16 cellular contexts compared by ENCODE assay signal in genomic region chr20:19129976-19130612, GRCh38.
DNase-seq lines count a peak whose midpoint lies in the region; ATAC-seq, FAIRE-seq and TF ChIP-seq lines count a peak whose summit lies in the region.
"Had no signal": no experiment of that assay in that cellular context is flagged by ENCODE, and none has a peak within 500 bp of the region (broad histone marks: within the 10 kb centered on the region; RNA-seq: fewer than 3 reads in every experiment).

No MANE protein-coding gene starts in this region.

- TF ChIP-seq EP300 in A549 (IDR thresholded peaks at IDR 0.05), result no peak

- H3K4me1 ChIP-seq in A549 (no peaks in the 10 kb centered on the region), hepatocyte (ENCODE audit: insufficient read depth) (peaks cover 3% of the 10 kb centered on the region)
- H3K4me1 ChIP-seq: gastroesophageal sphincter had no signal

- no peaks in the 10 kb centered on the region for H3K9me3 ChIP-seq in A549
- H3K9me3 ChIP-seq in hepatocyte (ENCODE audit: low read depth), result no peaks in the 10 kb centered on the region

- no peak overlapping the region for H3K27ac Mint-ChIP-seq in stimulated activated effector memory CD8-positive, alpha-beta T cell treated with anti-CD3 and anti-CD28 coated beads, Interleukin-12 subunit alpha, Interleukin-12 subunit beta, amount 100 ng/mL, for 72 hours
- H3K27ac Mint-ChIP-seq: activated naive CD8-positive, alpha-beta T cell treated with anti-CD3 and anti-CD28 coated beads for 36 hours had no signal

- TF ChIP-seq RAD21 in A549 (conservative IDR thresholded peaks at IDR 0.05 in 1 of 2, IDR thresholded peaks at IDR 0.05 in 1 of 2), result no peak

- in situ Hi-C loops in G401 (cut with HindIII; ENCODE audit: low sequenced_read_pairs), result no loop called here

- H3K27me3 ChIP-seq in hepatocyte (no peaks in the 10 kb centered on the region), H7 (ENCODE audit: control insufficient read depth, insufficient read depth, low read length) (no peaks in the 10 kb centered on the region)
- H3K27me3 ChIP-seq: gastroesophageal sphincter had no signal

- H3K9me3 Mint-ChIP-seq in stimulated activated effector memory CD8-positive, alpha-beta T cell treated with anti-CD3 and anti-CD28 coated beads, Interleukin-12 subunit alpha, Interleukin-12 subunit beta, amount 100 ng/mL, for 72 hours, result peaks cover 2% of the 10 kb centered on the region
- H3K9me3 Mint-ChIP-seq: activated naive CD8-positive, alpha-beta T cell treated with anti-CD3 and anti-CD28 coated beads for 36 hours had no signal

- H3K4me3 ChIP-seq in A549, result no peak overlapping the region
- no peak overlapping the region for H3K4me3 ChIP-seq in hepatocyte
- no peak overlapping the region for H3K4me3 ChIP-seq in H7 (ENCODE audit: insufficient read depth, low read depth, low read length)
- H3K4me3 ChIP-seq: gastroesophageal sphincter had no signal

- no peak overlapping the region for H3K4me3 Mint-ChIP-seq in stimulated activated effector memory CD8-positive, alpha-beta T cell treated with anti-CD3 and anti-CD28 coated beads, Interleukin-12 subunit alpha, Interleukin-12 subunit beta, amount 100 ng/mL, for 72 hours
- H3K4me3 Mint-ChIP-seq: activated naive CD8-positive, alpha-beta T cell treated with anti-CD3 and anti-CD28 coated beads for 36 hours had no signal

- CTCF ChIA-PET in A549 (lab: Yijun Ruan, JAX), result no interaction called here

- no peaks in the 10 kb centered on the region for H3K9me2 ChIP-seq in hepatocyte (replicated peaks; ENCODE audit: insufficient read depth)

- H4K20me1 ChIP-seq in hepatocyte (ENCODE audit: insufficient read depth, poor library complexity, severe bottlenecking), result no peaks in the 10 kb centered on the region

- H3K4me1 Mint-ChIP-seq in stimulated activated effector memory CD8-positive, alpha-beta T cell treated with anti-CD3 and anti-CD28 coated beads, Interleukin-12 subunit alpha, Interleukin-12 subunit beta, amount 100 ng/mL, for 72 hours, result no peaks in the 10 kb centered on the region
- H3K4me1 Mint-ChIP-seq: activated naive CD8-positive, alpha-beta T cell treated with anti-CD3 and anti-CD28 coated beads for 36 hours had no signal

- WGBS in A549 (ENCODE audit: missing lambda C conversion rate), result 1% methylated on average over 5 of the region's 5 CpGs
- 65% methylated on average over 5 of the region's 5 CpGs for WGBS in hepatocyte (ENCODE audit: low lambda C conversion rate, missing lambda C conversion rate)

- FAIRE-seq in A549 (lab: Jason Lieb, UNC), result no peak
- FAIRE-seq: endometrium had no signal

- TF ChIP-seq CTCF in A549 (IDR thresholded peaks at IDR 0.05) (no peak), hepatocyte (IDR thresholded peaks at IDR 0.05; ENCODE audit: poor library complexity) (no peak)

- H3K79me2 ChIP-seq in hepatocyte, result no peaks in the 10 kb centered on the region

- no peak overlapping the region for H3K27ac ChIP-seq in A549
- H3K27ac ChIP-seq in hepatocyte, result peak overlapping the region; percentile 53
- H3K27ac ChIP-seq: gastroesophageal sphincter, KMS-11 had no signal

- ATAC-seq in A549 (no peak), HG03342 (IDR thresholded peaks at IDR 0.05; ENCODE audit: unreplicated experiment) (no peak)
- no peak for ATAC-seq in stimulated activated effector memory CD8-positive, alpha-beta T cell treated with anti-CD3 and anti-CD28 coated beads, Interleukin-12 subunit alpha, Interleukin-12 subunit beta, amount 100 ng/mL, for 72 hours
- ATAC-seq: gastroesophageal sphincter, HCT116 had no signal

- no peak overlapping the region for H2AFZ ChIP-seq in hepatocyte

- DNase-seq in A549 (ENCODE audit: low read depth in 1 of 2, low spot score in 1 of 2), result no peak
- DNase-seq in G401 (ENCODE audit: low spot score), result peak; percentile 83
- DNase-seq in NCI-H2196 treated with DMSO at 0.1 percent for 48 hours (lab: John Stamatoyannopoulos, UW; ENCODE audit: unreplicated experiment), result peak; percentile 97
- peak; percentile 39 for DNase-seq in hepatocyte (ENCODE audit: low spot score)
- no peak for DNase-seq in T-helper 1 cell
- no peak for DNase-seq in stimulated activated effector memory CD8-positive, alpha-beta T cell treated with anti-CD3 and anti-CD28 coated beads, Interleukin-12 subunit alpha, Interleukin-12 subunit beta, amount 100 ng/mL, for 72 hours (ENCODE audit: low spot score in 2 of 2)
- DNase-seq in H7, result no peak
- DNase-seq: activated CD4-positive, CD25-positive, alpha-beta regulatory T cell treated with anti-CD3 and anti-CD28 coated beads, Interleukin-2, amount 50 U/mL, for 72 hours; activated naive CD8-positive, alpha-beta T cell treated with anti-CD3 and anti-CD28 coated beads for 36 hours; mesendoderm; NCI-H226 had no signal

- H3K36me3 ChIP-seq in hepatocyte (replicated peaks; ENCODE audit: insufficient read depth, low read depth) (no peaks in the 10 kb centered on the region), H7 (replicated peaks; ENCODE audit: control insufficient read depth, insufficient read depth, low read length) (no peaks in the 10 kb centered on the region)
- H3K36me3 ChIP-seq: gastroesophageal sphincter had no signal

- H3K4me2 ChIP-seq in A549 (no peak overlapping the region), hepatocyte (no peak overlapping the region)
- H3K4me2 ChIP-seq: KMS-11 had no signal

- no peak for TF ChIP-seq POLR2A in A549 (IDR thresholded peaks at IDR 0.05; ENCODE audit: low read length)

- POLR2A ChIA-PET in A549 (lab: Yijun Ruan, JAX), result no interaction called here

- no peaks in the 10 kb centered on the region for H3K36me3 Mint-ChIP-seq in stimulated activated effector memory CD8-positive, alpha-beta T cell treated with anti-CD3 and anti-CD28 coated beads, Interleukin-12 subunit alpha, Interleukin-12 subunit beta, amount 100 ng/mL, for 72 hours
- H3K36me3 Mint-ChIP-seq: activated naive CD8-positive, alpha-beta T cell treated with anti-CD3 and anti-CD28 coated beads for 36 hours had no signal

TF ChIP-seq in A549, 52 proteins besides CTCF, POLR2A, EP300 and RAD21:
- TF ChIP-seq EHMT2 (IDR thresholded peaks at IDR 0.05; ENCODE audit: low read depth) (no peak), MAFK (IDR thresholded peaks at IDR 0.05; ENCODE audit: partially characterized antibody) (peak; percentile 22)

Comparison
In these comparisons a context has a peak if more than half of its experiments do, and no peak if none do; other contexts are left out.
1. DNase-seq: peak in G401 (single experiment), NCI-H2196 treated with DMSO at 0.1 percent for 48 hours (single experiment) and hepatocyte (single experiment); none in A549 (0 of 2), T-helper 1 cell (0 of 5), stimulated activated effector memory CD8-positive, alpha-beta T cell treated with anti-CD3 and anti-CD28 coated beads, Interleukin-12 subunit alpha, Interleukin-12 subunit beta, amount 100 ng/mL, for 72 hours (0 of 2) and H7 (single experiment).